Comparison of ENCODE assay signal across 21 cellular contexts in the genomic region with DNA sequence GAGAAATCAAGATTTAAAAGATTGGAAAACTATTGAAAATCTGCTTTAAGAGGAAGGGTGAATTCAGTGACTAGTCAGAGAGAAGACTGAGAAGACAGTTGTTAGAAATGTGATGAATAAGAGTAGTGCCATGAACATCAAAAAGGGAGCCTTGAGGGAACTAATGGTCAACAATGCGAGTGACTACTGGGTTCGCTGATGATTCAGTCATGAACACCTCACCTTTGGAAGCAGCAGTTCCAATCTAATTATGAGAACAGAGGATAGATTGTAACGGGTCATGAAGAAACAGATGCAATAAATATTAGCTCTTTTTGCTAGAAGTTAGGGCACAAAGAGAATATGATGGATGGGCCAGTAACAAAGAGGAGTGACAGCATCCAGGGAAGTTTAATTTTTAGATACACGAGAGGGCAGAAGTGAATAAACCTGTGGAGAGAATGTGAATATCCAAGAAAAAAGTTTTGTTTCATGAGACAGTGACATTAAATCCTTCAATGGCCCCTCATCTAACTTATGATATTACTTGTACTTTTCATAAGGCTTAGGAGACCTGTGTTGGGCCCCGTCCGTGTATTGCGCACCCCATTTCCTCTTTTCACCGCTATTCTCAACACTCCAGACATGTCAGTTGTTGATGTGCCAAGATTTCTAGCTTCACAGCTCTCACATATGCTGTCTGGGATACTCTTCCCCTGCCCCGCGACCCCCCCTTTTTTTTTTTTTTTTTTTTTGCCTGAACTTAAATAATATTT. TPM values are rescaled to one million over a fixed set of nuclear protein-coding genes. Genes with fewer than 3 reads are reported as not detected.
A peak's percentile ranks its signal among the peaks of the same experiment; 100 is the strongest.
DNase-seq lines count a peak whose midpoint lies in the region; ATAC-seq and TF ChIP-seq lines count a peak whose summit lies in the region.
"Had no signal": no experiment of that assay in that cellular context is flagged by ENCODE, and none has a peak within 500 bp of the region (broad histone marks: within the 10 kb centered on the region; RNA-seq: fewer than 3 reads in every experiment).

No MANE protein-coding gene starts in this region.

- TF ChIP-seq CTCF in AG10803 (conservative IDR thresholded peaks at IDR 0.05; ENCODE audit: low read length) (no peak), choroid plexus epithelial cell (conservative IDR thresholded peaks at IDR 0.05; ENCODE audit: low read depth, low read length) (no peak)

- ATAC-seq in GM18858 (IDR thresholded peaks at IDR 0.05; ENCODE audit: unreplicated experiment) = no peak
- ATAC-seq in GM21515 (IDR thresholded peaks at IDR 0.05; ENCODE audit: unreplicated experiment) = no peak
- ATAC-seq: PC-3 had no signal

- no peak overlapping the region for H3K4me3 ChIP-seq in AG10803 (ENCODE audit: low read length)
- no peak overlapping the region for H3K4me3 ChIP-seq in choroid plexus epithelial cell (ENCODE audit: low read depth, low read length)
- H3K4me3 ChIP-seq: esophagus muscularis mucosa had no signal

- peak; percentile 52 for DNase-seq in AG10803 (ENCODE audit: low read depth)
- peak; percentile 74 for DNase-seq in HT1080 (ENCODE audit: low read depth)
- DNase-seq in choroid plexus epithelial cell (ENCODE audit: low read depth) = peak; percentile 27
- peak; percentile 80 for DNase-seq in kidney tubule cell (ENCODE audit: low spot score)
- DNase-seq in GM19238 (ENCODE audit: insufficient read length, low spot score) = no peak
- no peak for DNase-seq in DMS79 (lab: John Stamatoyannopoulos, UW)
- DNase-seq: activated CD4-positive, alpha-beta T cell treated with anti-CD3 and anti-CD28 coated beads, Interleukin-2, amount 10 ng/mL, durations not matched to agents 24 days and 14 days; activated naive CD4-positive, alpha-beta T cell treated with Interleukin-2 at 50 U/mL for 16 hours; head of caudate nucleus; KBM-7; kidney; NCI-H2171; NCI-H748 treated with DMSO at 0.1 percent for 48 hours; PC-3; retina; stimulated activated naive CD4-positive, alpha-beta T cell treated with Interleukin-2 at 50 U/mL for 16 hours had no signal

RNA-seq across cellular contexts. Expression of a gene that starts 23.5 kb away (rescaled TPM):
- 0.43 and 0.94 TPM in 2 replicates for total RNA-seq in HT1080 (2014; rRNA removed; shearing (Covaris generic))
- 0.33 and 0.62 TPM in 2 replicates for polyA plus RNA-seq in HT1080 (2015; cell fraction: cytosol; rRNA removed)
- polyA plus RNA-seq in HT1080 (2015; cell fraction: nucleus; rRNA removed) = 4.9 and 5.0 TPM in 2 replicates
- total RNA-seq: activated CD4-positive, alpha-beta T cell treated with anti-CD3 and anti-CD28 coated beads, Interleukin-2, amount 10 ng/mL, durations not matched to agents 24 days and 14 days; esophagus muscularis mucosa; G401; H1 had no signal

Comparison
In these comparisons a context has a peak if more than half of its experiments do, and no peak if none do; other contexts are left out.
1. DNase-seq: peak in AG10803 (single experiment), HT1080 (single experiment), choroid plexus epithelial cell (single experiment) and kidney tubule cell (single experiment); none in GM19238 (single experiment) and DMS79 (single experiment).